In the genomic region with DNA sequence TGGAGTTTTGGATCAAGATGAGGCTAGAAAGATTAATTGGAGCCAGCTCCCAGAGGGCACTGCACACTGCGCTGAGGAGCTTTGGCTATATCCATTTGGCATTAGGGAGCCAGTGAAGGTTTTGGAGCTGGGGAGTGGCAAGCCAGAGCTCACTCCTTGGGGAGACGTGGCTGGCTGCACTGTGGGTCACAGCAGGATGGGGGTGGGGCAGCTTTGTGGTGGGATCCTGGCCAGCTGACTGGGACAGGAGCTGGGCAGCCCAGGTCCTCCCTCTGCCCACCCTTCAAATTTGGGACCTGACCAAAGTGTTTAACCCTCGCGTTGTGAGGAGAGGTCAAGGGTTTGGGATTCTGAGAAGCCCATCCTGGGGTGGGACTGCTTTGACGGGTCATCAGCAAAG, we compare ENCODE assay signal across 10 cellular contexts. TPM values are rescaled to one million over a fixed set of nuclear protein-coding genes. Genes with fewer than 3 reads are reported as not detected.
DNase-seq lines count a peak whose midpoint lies in the region; ATAC-seq, FAIRE-seq and TF ChIP-seq lines count a peak whose summit lies in the region.
"Had no signal": no experiment of that assay in that cellular context is flagged by ENCODE, and none has a peak within 500 bp of the region (broad histone marks: within the 10 kb centered on the region; RNA-seq: fewer than 3 reads in every experiment).

No MANE protein-coding gene starts in this region.

- POLR2A ChIA-PET in A673 (lab: Charles Lee; ENCODE audit: low non-redundant PET), result no interaction called here

- H3K4me3 ChIP-seq in A673 (ENCODE audit: low read depth, low read length, poor library complexity, severe bottlenecking) (no peak overlapping the region), dorsolateral prefrontal cortex (no peak overlapping the region), pancreas (no peak overlapping the region)

- H3K27ac ChIP-seq in A673 (ENCODE audit: low read depth, low read length, poor library complexity, severe bottlenecking), result peak overlapping the region; percentile 50
- peak overlapping the region; percentile 99 for H3K27ac ChIP-seq in KOPT-K1 (ENCODE audit: low read depth, low read length, poor library complexity, severe bottlenecking)
- H3K27ac ChIP-seq in dorsolateral prefrontal cortex, result peak overlapping the region; percentile 87 to 99 (median 97)
- H3K27ac ChIP-seq in pancreas, result peak overlapping the region; percentile 35 to 74 (median 68)

- H3K9me3 ChIP-seq in A673 (ENCODE audit: low read depth, low read length, poor library complexity, severe bottlenecking) (no peaks in the 10 kb centered on the region), KOPT-K1 (ENCODE audit: insufficient read depth, low read length, poor library complexity, severe bottlenecking) (no peaks in the 10 kb centered on the region), pancreas (no peaks in the 10 kb centered on the region)

- H3K27me3 ChIP-seq in A673 (replicated peaks; ENCODE audit: insufficient read depth, low read depth, low read length, poor library complexity) (no peaks in the 10 kb centered on the region), dorsolateral prefrontal cortex (no peaks in the 10 kb centered on the region), pancreas (no peaks in the 10 kb centered on the region)

- H3K4me1 ChIP-seq in A673 (ENCODE audit: insufficient read depth, low read length, poor library complexity, severe bottlenecking), result peaks cover 8% of the 10 kb centered on the region
- H3K4me1 ChIP-seq in pancreas, result peaks cover 0 to 11% (median 9%) of the 10 kb centered on the region in 3 donors

- DNase-seq in A673 (ENCODE audit: low spot score) (no peak), dorsolateral prefrontal cortex (no peak), pancreas (no peak), dermis blood vessel endothelial cell (no peak), GF-D8 (lab: John Stamatoyannopoulos, UW) (no peak)
- DNase-seq in activated CD8-positive, alpha-beta memory T cell treated with anti-CD3 and anti-CD28 coated beads, Interleukin-2, amount 50 U/mL, for 48 hours, result no peak
- DNase-seq: COR-L47, Karpas-422 had no signal

- TF ChIP-seq CTCF in A673 (conservative IDR thresholded peaks at IDR 0.05; ENCODE audit: low read depth, low read length), result no peak
- TF ChIP-seq CTCF in dorsolateral prefrontal cortex (IDR thresholded peaks at IDR 0.05 in 54 of 56, conservative IDR thresholded peaks at IDR 0.05 in 2 of 56; ENCODE audit: low read depth in 1 of 56, partially characterized antibody in 56 of 56), result no peak
- TF ChIP-seq CTCF in pancreas (IDR thresholded peaks at IDR 0.05), result no peak

- WGBS in pancreas, 2 donors, result 58 to 63% methylated on average over 5 of the region's 5 CpGs

- intact Hi-C loops in A673 (cut with micrococcal nuclease; ENCODE audit: unreplicated experiment) (no loop called here), dorsolateral prefrontal cortex (cut with DNase I) (loop anchor here (5.0 to 10.0 kb wide), 5 partner anchors 178 to 500 kb away; a partner anchor contains a TSS), pancreas (cut with DNase I) (loop anchor here in 1 of 3 donors (10.0 kb wide), 1 partner anchor 330 kb away; no protein-coding TSS in a partner anchor)

- FAIRE-seq in pancreas (lab: Jason Lieb, UNC), result no peak

- CTCF ChIA-PET in A673 (lab: Charles Lee), result no interaction called here

- BruUV-seq in A673 (replicated peaks; lab: Mats Ljungman, UMichigan), result no TSS peak

- no peaks in the 10 kb centered on the region for H3K36me3 ChIP-seq in A673 (ENCODE audit: insufficient read depth, low read length, poor library complexity, severe bottlenecking)
- peaks cover 26% of the 10 kb centered on the region; the same call in 1 of the 2 replicates for H3K36me3 ChIP-seq in KOPT-K1 (ENCODE audit: insufficient read depth, low read length)
- H3K36me3 ChIP-seq in pancreas, result no peaks in the 10 kb centered on the region

- no peak for ATAC-seq in pancreas
- ATAC-seq in GM18867 (IDR thresholded peaks at IDR 0.05; ENCODE audit: unreplicated experiment), result no peak

RNA-seq across cellular contexts. Expression of a gene that starts 5.0 kb away (rescaled TPM):
- total RNA-seq in A673 (2021), result not detected in 2 replicates
- total RNA-seq in dorsolateral prefrontal cortex, result 10 to 100 TPM in 14 of 120 experiments, 1 to 10 TPM in 102, under 1 TPM in 4; 0.63 to 21.1 (median 4.3) TPM
- under 1 TPM in 1 of 6 donors, not detected in 5; 0.06 TPM for total RNA-seq in pancreas
- under 1 TPM; 0.08 to 0.14 TPM for polyA plus RNA-seq in pancreas
- total RNA-seq in dermis blood vessel endothelial cell, result under 0.01 and 0.05 TPM in 2 replicates

RNA-seq across cellular contexts. Expression of a gene that starts 58.7 kb away (rescaled TPM):
- total RNA-seq in A673 (2021) (not detected in 2 replicates), dorsolateral prefrontal cortex (100 to 1,000 TPM in 4 of 120 experiments, 10 to 100 TPM in 116; 23.3 to 173 (median 52.8) TPM), pancreas (10 to 100 TPM in 3 of 6 donors, 1 to 10 TPM in 3; 3.7 to 27.6 (median 9.7) TPM), dermis blood vessel endothelial cell (25.1 and 42.2 TPM in 2 replicates)
- 10 to 100 TPM in 1 of 2 donors, 1 to 10 TPM in 1; 5.9 to 10.2 TPM for polyA plus RNA-seq in pancreas
